In the genomic region with DNA sequence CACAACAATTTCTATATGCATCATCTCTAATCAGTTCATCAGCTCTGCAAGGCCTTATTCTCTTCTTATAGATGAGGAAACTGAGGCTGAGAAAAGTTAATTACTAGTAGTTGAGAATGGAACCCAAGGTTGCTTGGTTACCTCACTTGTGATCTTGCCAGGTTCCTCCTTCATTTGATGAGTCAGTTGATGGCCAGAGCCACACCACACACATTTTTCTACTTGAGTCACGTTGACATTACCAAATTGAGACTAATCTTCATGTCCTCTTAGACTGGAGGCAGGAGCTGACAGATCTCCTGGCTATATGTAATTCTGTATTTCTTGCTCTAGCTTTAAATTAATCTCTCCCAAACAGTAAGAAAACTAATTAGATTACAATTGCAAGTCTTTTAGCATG, we compare ENCODE assay signal across 22 cellular contexts.
DNase-seq lines count a peak whose midpoint lies in the region; ATAC-seq and TF ChIP-seq lines count a peak whose summit lies in the region.
"Had no signal": no experiment of that assay in that cellular context is flagged by ENCODE, and none has a peak within 500 bp of the region (broad histone marks: within the 10 kb centered on the region; RNA-seq: fewer than 3 reads in every experiment).

No MANE protein-coding gene starts in this region.

- BruUV-seq in mammary epithelial cell (replicated peaks; lab: Mats Ljungman, UMichigan) = no TSS peak

- peak overlapping the region; percentile 34 for H3K4me2 ChIP-seq in mammary epithelial cell (ENCODE audit: insufficient read depth, low read depth, low read length)

- dilution Hi-C loops in mammary epithelial cell (cut with HindIII; ENCODE audit: low sequenced_read_pairs) = no loop called here

- H3K27me3 ChIP-seq in mammary epithelial cell (ENCODE audit: insufficient read depth, low read length) = no peaks in the 10 kb centered on the region
- H3K27me3 ChIP-seq: upper lobe of left lung had no signal

- CTCF ChIA-PET in mammary epithelial cell (lab: Charles Lee; ENCODE audit: low non-redundant PET) = interaction anchor here (0.5 kb wide), 1 partner anchor 742 kb away, joined by 3 read pairs; no protein-coding TSS in a partner anchor
- CTCF ChIA-PET in activated CD8-positive, alpha-beta memory T cell treated with anti-CD3 and anti-CD28 coated beads, Interleukin-2, amount 10 ng/mL, durations not matched to agents 7 days and 5 days (lab: Charles Lee) = no interaction called here

- in situ Hi-C loops in mammary epithelial cell (cut with MboI; ENCODE audit: low sequenced_read_pairs in 2 of 2) = no loop called here

- no peak for TF ChIP-seq POLR2A in NB4 (IDR thresholded peaks at IDR 0.05; ENCODE audit: extremely low read depth, insufficient read length)

- no peak overlapping the region for H3K4me3 Mint-ChIP-seq in activated CD8-positive, alpha-beta memory T cell treated with anti-CD3 and anti-CD28 coated beads, Interleukin-2, amount 10 ng/mL, durations not matched to agents 7 days and 5 days
- H3K4me3 Mint-ChIP-seq: nephron, T-cell had no signal

- peaks cover 28% of the 10 kb centered on the region for H3K4me1 ChIP-seq in mammary epithelial cell (ENCODE audit: insufficient read depth, low read length)
- H3K4me1 ChIP-seq: pancreas, upper lobe of left lung had no signal

- peak; percentile 49 for DNase-seq in AG20443 (ENCODE audit: low spot score)
- peak; percentile 6 for DNase-seq in NB4 (ENCODE audit: low read depth)
- DNase-seq in mammary epithelial cell = peak; percentile 76
- DNase-seq in iris pigment epithelial cell (ENCODE audit: low read depth) = peak; percentile 2
- DNase-seq in activated CD4-positive, alpha-beta T cell treated with anti-CD3 and anti-CD28 coated beads, Interleukin-2, amount 50 U/mL, for 48 hours = no peak
- no peak for DNase-seq in NCI-H1436 treated with DMSO at 0.1 percent for 48 hours (lab: John Stamatoyannopoulos, UW)
- no peak for DNase-seq in activated CD8-positive, alpha-beta memory T cell treated with anti-CD3 and anti-CD28 coated beads, Interleukin-2, amount 10 ng/mL, durations not matched to agents 7 days and 5 days
- no peak for DNase-seq in COLO668 (lab: John Stamatoyannopoulos, UW; ENCODE audit: unreplicated experiment)
- DNase-seq: KBM-7; NCI-H1694 treated with DMSO at 0.1 percent for 48 hours; NCI-H82; pancreas; PC-3; right cardiac atrium; stimulated activated CD8-positive, alpha-beta memory T cell treated with anti-CD3 and anti-CD28 coated beads, Interleukin-4, amount 100 ng/mL, for 48 hours; T-cell; upper lobe of left lung had no signal

- no peaks in the 10 kb centered on the region for H3K79me2 ChIP-seq in mammary epithelial cell (ENCODE audit: insufficient read depth, low read length)

- H3K9ac ChIP-seq in mammary epithelial cell (ENCODE audit: insufficient read depth, low read length) = no peak overlapping the region

- no peak overlapping the region for H3K27ac Mint-ChIP-seq in activated CD8-positive, alpha-beta memory T cell treated with anti-CD3 and anti-CD28 coated beads, Interleukin-2, amount 10 ng/mL, durations not matched to agents 7 days and 5 days
- H3K27ac Mint-ChIP-seq: activated naive CD4-positive, alpha-beta T cell treated with anti-CD3 and anti-CD28 coated beads, Interleukin-2, amount 50 U/mL, for 72 hours; nephron; T-cell had no signal

- intact Hi-C loops in mammary epithelial cell (cut with micrococcal nuclease) = loop anchor here (5.0 kb wide), 1 partner anchor 57 kb away; no protein-coding TSS in a partner anchor

- no peaks in the 10 kb centered on the region for H3K4me1 Mint-ChIP-seq in activated CD8-positive, alpha-beta memory T cell treated with anti-CD3 and anti-CD28 coated beads, Interleukin-2, amount 10 ng/mL, durations not matched to agents 7 days and 5 days
- H3K4me1 Mint-ChIP-seq: nephron, T-cell had no signal

- no peaks in the 10 kb centered on the region for H3K27me3 Mint-ChIP-seq in activated CD8-positive, alpha-beta memory T cell treated with anti-CD3 and anti-CD28 coated beads, Interleukin-2, amount 10 ng/mL, durations not matched to agents 7 days and 5 days

- WGBS in mammary epithelial cell (ENCODE audit: low coverage, missing lambda C conversion rate) = 0% methylated on average over 1 of the region's 1 CpG

- peak overlapping the region; percentile 56 for H3K27ac ChIP-seq in mammary epithelial cell (ENCODE audit: insufficient read depth, low read depth, low read length)
- H3K27ac ChIP-seq: C4-2B, coronary artery, pancreas, upper lobe of left lung had no signal

- no peak for ATAC-seq in activated CD8-positive, alpha-beta memory T cell treated with anti-CD3 and anti-CD28 coated beads, Interleukin-2, amount 10 ng/mL, durations not matched to agents 7 days and 5 days
- ATAC-seq: activated naive CD4-positive, alpha-beta T cell treated with anti-CD3 and anti-CD28 coated beads, Interleukin-2, amount 50 U/mL, for 72 hours; HCT116; pancreas; PC-3; right cardiac atrium; T-cell had no signal

- H3K36me3 ChIP-seq in mammary epithelial cell (ENCODE audit: insufficient read depth, low read length) = no peaks in the 10 kb centered on the region
- H3K36me3 ChIP-seq: pancreas, upper lobe of left lung had no signal

- TF ChIP-seq CTCF in NB4 (IDR thresholded peaks at IDR 0.05; ENCODE audit: low read depth, low read length) = no peak
- no peak for TF ChIP-seq CTCF in mammary epithelial cell (conservative IDR thresholded peaks at IDR 0.05 in 1 of 2, IDR thresholded peaks at IDR 0.05 in 1 of 2; ENCODE audit: extremely low read depth in 1 of 2, insufficient read depth in 1 of 2, low read depth in 1 of 2, low read length in 2 of 2)

- no peaks in the 10 kb centered on the region for H3K36me3 Mint-ChIP-seq in activated CD8-positive, alpha-beta memory T cell treated with anti-CD3 and anti-CD28 coated beads, Interleukin-2, amount 10 ng/mL, durations not matched to agents 7 days and 5 days
- H3K36me3 Mint-ChIP-seq: activated naive CD4-positive, alpha-beta T cell treated with anti-CD3 and anti-CD28 coated beads, Interleukin-2, amount 50 U/mL, for 72 hours; T-cell had no signal

- H3K4me3 ChIP-seq in NB4 (ENCODE audit: low read depth, low read length) = no peak overlapping the region
- no peak overlapping the region for H3K4me3 ChIP-seq in mammary epithelial cell (replicated peaks in 1 of 3; ENCODE audit: insufficient read depth in 1 of 3, low read depth in 2 of 3, low read length in 3 of 3)
- H3K4me3 ChIP-seq: coronary artery, pancreas, upper lobe of left lung had no signal

- no peak overlapping the region for H2AFZ ChIP-seq in mammary epithelial cell (ENCODE audit: low read depth, low read length)

- no peaks in the 10 kb centered on the region for H4K20me1 ChIP-seq in mammary epithelial cell (ENCODE audit: insufficient read depth, low read length)

- no peaks in the 10 kb centered on the region for H3K9me3 ChIP-seq in mammary epithelial cell (replicated peaks; ENCODE audit: insufficient read depth, low read length)
- H3K9me3 ChIP-seq: pancreas, upper lobe of left lung had no signal

- no peaks in the 10 kb centered on the region for H3K9me3 Mint-ChIP-seq in activated CD8-positive, alpha-beta memory T cell treated with anti-CD3 and anti-CD28 coated beads, Interleukin-2, amount 10 ng/mL, durations not matched to agents 7 days and 5 days (ENCODE audit: low read depth)
- H3K9me3 Mint-ChIP-seq: activated naive CD4-positive, alpha-beta T cell treated with anti-CD3 and anti-CD28 coated beads, Interleukin-2, amount 50 U/mL, for 72 hours; T-cell had no signal

Comparison
In these comparisons a context has a peak if more than half of its experiments do, and no peak if none do; other contexts are left out.
1. DNase-seq: peak in AG20443 (single experiment), NB4 (single experiment), mammary epithelial cell (single experiment) and iris pigment epithelial cell (single experiment); none in activated CD4-positive, alpha-beta T cell treated with anti-CD3 and anti-CD28 coated beads, Interleukin-2, amount 50 U/mL, for 48 hours (0 of 2), NCI-H1436 treated with DMSO at 0.1 percent for 48 hours (single experiment), activated CD8-positive, alpha-beta memory T cell treated with anti-CD3 and anti-CD28 coated beads, Interleukin-2, amount 10 ng/mL, durations not matched to agents 7 days and 5 days (single experiment) and COLO668 (single experiment).